Comparison of ENCODE assay signal across 8 cellular contexts in the genomic region with DNA sequence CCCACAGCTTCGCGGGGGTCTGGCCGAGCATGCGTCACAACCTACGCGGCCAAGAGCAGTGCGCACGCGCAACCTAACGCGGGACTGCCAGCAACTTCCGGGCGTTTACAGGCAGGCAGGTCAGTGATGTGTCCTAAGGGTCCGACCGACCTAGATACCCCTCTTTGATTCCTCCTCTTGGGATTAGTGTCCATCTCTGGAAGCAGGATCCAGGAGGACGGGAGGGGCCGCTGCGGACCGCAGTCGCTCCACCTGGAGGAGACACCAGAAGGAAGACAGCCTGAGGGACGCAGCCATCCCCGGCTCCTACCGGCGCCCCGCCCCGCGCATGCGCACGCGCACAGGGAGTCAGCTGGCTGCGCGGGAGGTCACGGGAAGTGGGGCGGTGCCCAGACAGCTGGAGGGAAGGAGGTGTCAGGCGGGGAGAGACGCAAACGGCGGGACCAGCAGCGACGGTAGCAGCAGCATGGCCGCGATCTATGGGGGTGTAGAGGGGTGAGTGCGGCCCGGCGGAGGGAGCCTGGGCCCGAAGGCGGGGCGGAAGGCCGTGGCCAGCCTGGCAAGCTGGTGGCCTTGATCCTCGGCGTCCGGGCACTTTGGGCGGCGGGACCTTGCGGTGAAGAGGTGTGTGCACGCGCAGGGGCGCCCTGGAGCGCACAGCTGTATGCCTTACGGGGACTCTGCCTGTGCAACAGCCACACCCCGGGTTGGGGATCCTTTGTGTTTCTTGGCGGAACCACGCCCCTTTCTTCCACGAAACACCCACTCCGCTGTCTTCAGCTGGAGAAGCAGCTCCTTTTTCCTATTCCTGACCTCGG. TPM values are rescaled to one million over a fixed set of nuclear protein-coding genes. Genes with fewer than 3 reads are reported as not detected.
DNase-seq lines count a peak whose midpoint lies in the region; ATAC-seq, FAIRE-seq and TF ChIP-seq lines count a peak whose summit lies in the region.

Gene NAGK, plus strand, starts transcription at position 431 of the 818 bp plus-strand sequence. Its CDS starts 36 bp downstream, at position 467.

- TF ChIP-seq RAD21 in IMR-90 (IDR thresholded peaks at IDR 0.05; ENCODE audit: low read length): no peak

- H3K4me1 ChIP-seq in IMR-90 (ENCODE audit: control insufficient read depth, insufficient read depth, low read length): peaks cover 21% of the 10 kb centered on the region
- peaks cover 80% of the 10 kb centered on the region for H3K4me1 ChIP-seq in OCI-LY7 (ENCODE audit: insufficient read depth, low read length, poor library complexity, severe bottlenecking)
- H3K4me1 ChIP-seq in endothelial cell of umbilical vein (ENCODE audit: control insufficient read depth, extremely low read depth, insufficient read depth, low read length): peaks cover 27% of the 10 kb centered on the region

- in situ Hi-C loops in IMR-90 (cut with MboI; ENCODE audit: low sequenced_read_pairs): no loop called here

- H3K23ac ChIP-seq in IMR-90 (ENCODE audit: low read depth, low read length): peak within 1 kb of the TSS; percentile 98

- DNase-seq in DMS 273 treated with DMSO at 0.1 percent for 48 hours (lab: John Stamatoyannopoulos, UW): peak; percentile 86
- peak; percentile 94 for DNase-seq in IMR-90
- peak; percentile 96 for DNase-seq in OCI-LY7 (ENCODE audit: low spot score)
- peak; percentile 94 for DNase-seq in activated T-cell treated with anti-CD3 and anti-CD28 coated beads for 1 hour (ENCODE audit: low read depth)
- DNase-seq in endothelial cell of umbilical vein (ENCODE audit: low read depth, low spot score): peak; percentile 97
- peak; percentile 96 for DNase-seq in middle frontal gyrus (ENCODE audit: extremely low spot score, low spot score)
- peak; percentile 93 to 95 for DNase-seq in stimulated activated CD8-positive, alpha-beta memory T cell treated with anti-CD3 and anti-CD28 coated beads, Interleukin-2, amount 100 ng/mL, for 1 hour (ENCODE audit: low read depth in 2 of 2)

- H3K4me2 ChIP-seq in IMR-90 (ENCODE audit: low read depth, low read length) (peak within 1 kb of the TSS; percentile 97), OCI-LY7 (ENCODE audit: low read length) (peak within 1 kb of the TSS; percentile 92), endothelial cell of umbilical vein (ENCODE audit: insufficient read depth, low read length) (peak within 1 kb of the TSS; percentile 70)

- H3K36me3 ChIP-seq in IMR-90 (ENCODE audit: control insufficient read depth, insufficient read depth, low read length): peaks cover 21% of the 10 kb centered on the region
- H3K36me3 ChIP-seq in OCI-LY7 (ENCODE audit: insufficient read depth, low read length): peaks cover 40% of the 10 kb centered on the region
- peaks cover 3 to 5% of the 10 kb centered on the region in 2 experiments for H3K36me3 ChIP-seq in endothelial cell of umbilical vein (ENCODE audit: control insufficient read depth in 2 of 2, extremely low read depth in 1 of 2, insufficient read depth in 2 of 2, low read length in 2 of 2)

- peak within 1 kb of the TSS; percentile 96 for H4K5ac ChIP-seq in IMR-90 (ENCODE audit: low read depth, low read length)

- H3K27ac ChIP-seq in IMR-90 (ENCODE audit: insufficient read depth, low read length) (peak within 1 kb of the TSS; percentile 95), OCI-LY7 (ENCODE audit: low read depth, low read length, poor library complexity, severe bottlenecking) (peak within 1 kb of the TSS; percentile 99), endothelial cell of umbilical vein (ENCODE audit: insufficient read depth, low read depth, low read length) (peak within 1 kb of the TSS; percentile 69)

- peak within 1 kb of the TSS; percentile 61; the same call in 1 of the 3 replicates for H2BK15ac ChIP-seq in IMR-90 (ENCODE audit: low read depth, low read length)

- ATAC-seq in GM21529 (IDR thresholded peaks at IDR 0.05; ENCODE audit: unreplicated experiment): peak; percentile 55
- peak; percentile 91 for ATAC-seq in IMR-90 (ENCODE audit: low read depth)

- peaks cover 57% of the 10 kb centered on the region for H3K79me2 ChIP-seq in OCI-LY7 (ENCODE audit: insufficient read depth, low read depth, low read length)
- H3K79me2 ChIP-seq in endothelial cell of umbilical vein (ENCODE audit: control insufficient read depth, insufficient read depth, low read length): peaks cover 27% of the 10 kb centered on the region

- intact Hi-C loops in IMR-90 (cut with micrococcal nuclease) (loop anchor here (1.0 to 5.0 kb wide), 4 partner anchors 62 to 91 kb away; partner anchors contain the start of genes ANKRD53, MCEE, MPHOSPH10 and TEX261), OCI-LY7 (cut with micrococcal nuclease; ENCODE audit: unreplicated experiment) (loop anchor here (1.0 to 10.0 kb wide), 6 partner anchors 62 to 981 kb away; partner anchors contain the start of genes MCEE, MPHOSPH10, PAIP2B and PCBP1), endothelial cell of umbilical vein (cut with micrococcal nuclease) (loop anchor here (2.0 to 5.0 kb wide), 3 partner anchors 62 to 811 kb away; partner anchors contain the start of genes MCEE, MPHOSPH10, PAIP2B and PCYOX1)

- 0 out of 2 replicates have a peak, but pooled peaks have one; percentile 1 for TF ChIP-seq CTCF in IMR-90 (conservative IDR thresholded peaks at IDR 0.05; ENCODE audit: low read depth, low read length)
- peak; percentile 33; the same call in 1 of the 2 replicates for TF ChIP-seq CTCF in OCI-LY7 (conservative IDR thresholded peaks at IDR 0.05; ENCODE audit: low read length)
- TF ChIP-seq CTCF in endothelial cell of umbilical vein (IDR thresholded peaks at IDR 0.05; ENCODE audit: extremely low read depth in 1 of 2, insufficient read depth in 1 of 2, low read depth in 1 of 2, low read length in 2 of 2): no peak

- H4K91ac ChIP-seq in IMR-90 (ENCODE audit: insufficient read depth, low read depth, low read length): peak within 1 kb of the TSS; percentile 99

- peak within 1 kb of the TSS; percentile 81 for H2BK120ac ChIP-seq in IMR-90 (ENCODE audit: low read depth, low read length)

- POLR2A ChIA-PET in IMR-90 (lab: Charles Lee; ENCODE audit: unreplicated experiment) (interaction anchor here (0.6 to 0.9 kb wide), 3 partner anchors 9 to 24 kb away, joined by 3 to 7 read pairs (median 3); no protein-coding TSS in a partner anchor), OCI-LY7 (lab: Charles Lee) (interaction anchor here (0.7 to 2.9 kb wide), 7 partner anchors 9 to 264 kb away, joined by 3 to 11 read pairs (median 4); partner anchors contain the start of genes MCEE and MPHOSPH10), endothelial cell of umbilical vein (lab: Charles Lee) (interaction anchor here (0.6 to 1.4 kb wide), 5 partner anchors 13 to 830 kb away, joined by 3 to 8 read pairs (median 3); no protein-coding TSS in a partner anchor)

- BruUV-seq in IMR-90 (replicated peaks; lab: Mats Ljungman, UMichigan) (TSS peak; percentile 86), OCI-LY7 (replicated peaks; lab: Mats Ljungman, UMichigan) (no TSS peak), endothelial cell of umbilical vein (replicated peaks; lab: Mats Ljungman, UMichigan) (no TSS peak)

- H2AFZ ChIP-seq in IMR-90 (replicated peaks; ENCODE audit: low read length, poor library complexity): peak within 1 kb of the TSS; percentile 99
- peak within 1 kb of the TSS; percentile 11; the same call in 1 of the 2 replicates for H2AFZ ChIP-seq in OCI-LY7 (ENCODE audit: low read length)
- H2AFZ ChIP-seq in endothelial cell of umbilical vein (ENCODE audit: low read depth, low read length): peak within 1 kb of the TSS; percentile 85

- CTCF ChIA-PET in IMR-90 (lab: Yijun Ruan, JAX) (interaction anchor here (1.0 kb wide), 1 partner anchor 32 kb away, joined by 3 read pairs; no protein-coding TSS in a partner anchor), OCI-LY7 (lab: Charles Lee; ENCODE audit: unreplicated experiment) (interaction anchor here (2.0 kb wide), 1 partner anchor 18 kb away, joined by 4 read pairs; no protein-coding TSS in a partner anchor), endothelial cell of umbilical vein (lab: Charles Lee) (interaction anchor here (0.6 to 3.7 kb wide), 6 partner anchors 23 to 393 kb away, joined by 3 to 23 read pairs (median 5); no protein-coding TSS in a partner anchor)

- no peaks in the 10 kb centered on the region for H3K9me2 ChIP-seq in OCI-LY7 (ENCODE audit: insufficient read depth, low read length)

- H4K20me1 ChIP-seq in IMR-90 (ENCODE audit: insufficient read depth, low read length) (0 out of 2 replicates have a peak, but pooled peaks cover 10% of the 10 kb centered on the region), OCI-LY7 (ENCODE audit: insufficient read depth, low read length) (peaks cover 18% of the 10 kb centered on the region), endothelial cell of umbilical vein (replicated peaks; ENCODE audit: control insufficient read depth, extremely low read depth, insufficient read depth, low read length) (no peaks in the 10 kb centered on the region)

- peak within 1 kb of the TSS; percentile 98 for H3K56ac ChIP-seq in IMR-90 (ENCODE audit: extremely low read depth, insufficient read depth, low read length)

- TF ChIP-seq POLR2A in IMR-90 (IDR thresholded peaks at IDR 0.05; ENCODE audit: low read depth, low read length) (peak; percentile 99), endothelial cell of umbilical vein (IDR thresholded peaks at IDR 0.05; ENCODE audit: low read depth, low read length) (peak; percentile 97)

- peak within 1 kb of the TSS; percentile 92 for H3K18ac ChIP-seq in IMR-90 (ENCODE audit: low read depth, low read length)

- peak within 1 kb of the TSS; percentile 95 for H2BK5ac ChIP-seq in IMR-90 (ENCODE audit: low read depth, low read length, poor library complexity, severe bottlenecking)

- H4K8ac ChIP-seq in IMR-90 (ENCODE audit: low read depth in 2 of 2, low read length in 2 of 2): peak within 1 kb of the TSS; percentile 99 to 100

- peak; percentile 95 for FAIRE-seq in endothelial cell of umbilical vein (lab: Jason Lieb, UNC)

- H3K79me1 ChIP-seq in IMR-90 (ENCODE audit: low read depth in 1 of 2, low read length in 2 of 2): peaks cover 24 to 56% of the 10 kb centered on the region in 2 experiments

- peak within 1 kb of the TSS; percentile 0; the same call in 1 of the 2 replicates for H2BK20ac ChIP-seq in IMR-90 (ENCODE audit: low read depth, low read length)

- H3K27me3 ChIP-seq in IMR-90 (ENCODE audit: control insufficient read depth, insufficient read depth, low read length) (no peaks in the 10 kb centered on the region), endothelial cell of umbilical vein (ENCODE audit: control insufficient read depth in 2 of 2, insufficient read depth in 2 of 2, low read length in 2 of 2) (peaks cover 3 to 9% of the 10 kb centered on the region in 2 experiments)

- peak within 1 kb of the TSS; percentile 98 for H3K4ac ChIP-seq in IMR-90 (ENCODE audit: low read depth, low read length)

- H3K14ac ChIP-seq in IMR-90 (replicated peaks; ENCODE audit: low read depth, low read length): peak within 1 kb of the TSS; percentile 99

- H3K9ac ChIP-seq in IMR-90 (ENCODE audit: low read depth, low read length) (peak within 1 kb of the TSS; percentile 95), endothelial cell of umbilical vein (replicated peaks; ENCODE audit: extremely low read depth, insufficient read depth, low read length) (peak within 1 kb of the TSS; percentile 79)

- dilution Hi-C loops in IMR-90 (cut with HindIII; ENCODE audit: low sequenced_read_pairs, unreplicated experiment) (no loop called here), endothelial cell of umbilical vein (cut with MboI; ENCODE audit: extremely low pct_ligation_motif_present, low sequenced_read_pairs) (no loop called here)

- H2AK9ac ChIP-seq in IMR-90 (replicated peaks; ENCODE audit: low read depth, low read length, poor library complexity): peak within 1 kb of the TSS; percentile 96

- H3K9me3 ChIP-seq in IMR-90 (ENCODE audit: control insufficient read depth, insufficient read depth, low read length) (no peaks in the 10 kb centered on the region), OCI-LY7 (ENCODE audit: low read length) (no peaks in the 10 kb centered on the region), endothelial cell of umbilical vein (replicated peaks; ENCODE audit: control insufficient read depth, insufficient read depth, low read length) (no peaks in the 10 kb centered on the region)

- peak within 1 kb of the TSS; percentile 69 for H3K4me3 ChIP-seq in IMR-90 (ENCODE audit: insufficient read depth, low read depth, low read length)
- H3K4me3 ChIP-seq in OCI-LY7 (ENCODE audit: low read depth, low read length, poor library complexity, severe bottlenecking): peak within 1 kb of the TSS; percentile 94
- H3K4me3 ChIP-seq in endothelial cell of umbilical vein (replicated peaks in 1 of 3; ENCODE audit: insufficient read depth in 1 of 3, low read depth in 1 of 3, low read length in 3 of 3): peak within 1 kb of the TSS; percentile 67 to 77 (median 72)

- peak within 1 kb of the TSS; percentile 97 for H2AK5ac ChIP-seq in IMR-90 (ENCODE audit: low read depth, low read length)

- H3K9me1 ChIP-seq in IMR-90 (ENCODE audit: insufficient read depth, low read length): peaks cover 17% of the 10 kb centered on the region
- no peaks in the 10 kb centered on the region for H3K9me1 ChIP-seq in endothelial cell of umbilical vein (replicated peaks; ENCODE audit: control insufficient read depth, extremely low read depth, insufficient read depth, low read length)

- whole genome bisulfite sequencing in IMR-90 (ENCODE audit: extremely low coverage in 2 of 2, insufficient read length in 1 of 2), 2 experiments: 1% methylated on average over 28 of the region's 66 CpGs; no CpG with 5 or more reads in 1 of the 2 experiments

RNA-seq across cellular contexts. Expression of gene NAGK, which starts in this region (rescaled TPM):
- total RNA-seq in IMR-90 (2012; rRNA removed): 60.4 and 77.8 TPM in 2 replicates
- polyA plus RNA-seq in IMR-90 (2012; rRNA removed): 146 and 150 TPM in 2 replicates
- 119 and 140 TPM in 2 replicates for polyA plus RNA-seq in IMR-90 (2012; cell fraction: cytosol; rRNA removed)
- polyA plus RNA-seq in IMR-90 (2012; cell fraction: nucleus; rRNA removed; ENCODE audit: low replicate concordance): 281 and 318 TPM in 2 replicates
- 79.7 and 97.8 TPM in 2 replicates for total RNA-seq in OCI-LY7 (2014; rRNA removed; shearing (Covaris generic))
- total RNA-seq in OCI-LY7 (2022): 211 and 221 TPM in 2 replicates
- 125 and 130 TPM in 2 replicates for total RNA-seq in endothelial cell of umbilical vein
- 184 and 192 TPM in 2 replicates for polyA plus RNA-seq in endothelial cell of umbilical vein
- polyA plus RNA-seq in endothelial cell of umbilical vein (2011; cell fraction: cytosol; rRNA removed): 123 and 135 TPM in 2 replicates
- 232 and 233 TPM in 2 replicates for polyA plus RNA-seq in endothelial cell of umbilical vein (2011; cell fraction: nucleus; rRNA removed)
- polyA plus RNA-seq in endothelial cell of umbilical vein (2012): 129 and 145 TPM in 2 replicates
- polyA minus RNA-seq in endothelial cell of umbilical vein: 84.1 and 95.5 TPM in 2 replicates
- polyA minus RNA-seq in endothelial cell of umbilical vein (2011; cell fraction: cytosol; rRNA and poly(A)+ RNA removed): 15.2 TPM
- 49.8 and 61.5 TPM in 2 replicates for polyA minus RNA-seq in endothelial cell of umbilical vein (2011; cell fraction: nucleus; rRNA and poly(A)+ RNA removed)

Comparison
In these comparisons a context has a peak if more than half of its experiments do, and no peak if none do; other contexts are left out.
1. Peak in every context shown above with its lines: DNase-seq, ATAC-seq, H3K4me3 ChIP-seq and H3K27ac ChIP-seq.
2. H2AFZ ChIP-seq: peak in every context shown above with its lines; median percentile 99 in IMR-90; 85 in endothelial cell of umbilical vein; 11 in OCI-LY7.
3. CTCF ChIP-seq: peak in IMR-90 (single experiment) and OCI-LY7 (single experiment); none in endothelial cell of umbilical vein (0 of 2).